19 cellular contexts compared by ENCODE assay signal in the genomic region with DNA sequence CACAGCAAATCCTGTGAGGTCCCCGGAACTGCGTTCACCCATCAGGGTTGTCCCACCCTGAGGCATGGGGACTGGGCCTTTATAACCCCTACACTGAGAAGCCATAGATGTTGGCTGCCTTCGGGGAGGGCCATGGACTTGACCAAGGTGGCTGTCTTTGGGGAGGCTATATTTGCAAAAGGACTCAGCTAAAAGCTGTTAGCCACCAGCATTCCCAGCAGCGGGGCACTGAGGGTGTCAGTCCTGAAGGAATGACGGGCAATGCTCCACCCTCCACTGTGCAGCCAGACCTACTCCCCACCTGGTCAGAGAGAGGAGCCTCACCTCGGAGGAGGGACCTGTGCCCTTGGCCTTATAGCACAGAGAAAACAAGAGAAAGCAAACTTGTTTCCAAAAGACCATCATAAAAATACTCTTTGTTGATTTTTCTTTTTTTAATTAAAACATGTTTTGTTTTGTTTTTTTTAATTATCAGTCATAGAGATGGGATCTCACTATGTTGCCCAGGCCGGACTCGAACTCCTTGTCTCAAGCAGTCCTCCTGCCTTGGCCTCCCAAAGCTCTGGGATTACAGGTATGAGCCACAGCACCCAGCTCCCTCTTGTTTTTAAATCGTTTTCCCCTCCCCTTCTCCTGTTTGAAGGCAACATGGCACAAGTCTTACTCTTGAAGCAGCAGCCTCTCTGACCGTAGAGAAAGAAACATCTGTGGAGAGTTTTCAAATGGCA. TPM values are rescaled to one million over a fixed set of nuclear protein-coding genes. Genes with fewer than 3 reads are reported as not detected.
A peak's percentile ranks its signal among the peaks of the same experiment; 100 is the strongest.
DNase-seq lines count a peak whose midpoint lies in the region; TF ChIP-seq lines count a peak whose summit lies in the region.
"Had no signal": no experiment of that assay in that cellular context is flagged by ENCODE, and none has a peak within 500 bp of the region (broad histone marks: within the 10 kb centered on the region; RNA-seq: fewer than 3 reads in every experiment).

No MANE protein-coding gene starts in this region.

- POLR2A ChIA-PET in Caco-2 (lab: Charles Lee) = interaction anchor here (0.6 kb wide), 1 partner anchor 223 kb away, joined by 5 read pairs; no protein-coding TSS in a partner anchor

- intact Hi-C loops in mammary epithelial cell (cut with micrococcal nuclease) (no loop called here), Caco-2 (cut with micrococcal nuclease; ENCODE audit: unreplicated experiment) (no loop called here)

- H3K4me1 Mint-ChIP-seq in H9 (no peaks in the 10 kb centered on the region), Caco-2 (ENCODE audit: low read depth, unreplicated experiment) (no peaks in the 10 kb centered on the region)
- H3K4me1 Mint-ChIP-seq: B cell had no signal

- H4K20me1 ChIP-seq in H9 (ENCODE audit: control insufficient read depth, insufficient read depth, insufficient read length) = no peaks in the 10 kb centered on the region
- H4K20me1 ChIP-seq in mammary epithelial cell (ENCODE audit: insufficient read depth, low read length) = no peaks in the 10 kb centered on the region

- no TSS peak for BruUV-seq in mammary epithelial cell (replicated peaks; lab: Mats Ljungman, UMichigan)
- BruUV-seq in Caco-2 (replicated peaks; lab: Mats Ljungman, UMichigan) = no TSS peak

- no peak overlapping the region for H3K23ac ChIP-seq in H9 (ENCODE audit: insufficient read length, low read depth, low read length)
- H3K23ac ChIP-seq in neuronal stem cell (ENCODE audit: low read depth, low read length, poor library complexity) = peak overlapping the region; percentile 31

- no CpG with 5 or more reads among the region's 10 CpGs for WGBS in H9 (ENCODE audit: extremely low coverage, insufficient read length, low lambda C conversion rate)
- WGBS in mammary epithelial cell (ENCODE audit: low coverage, missing lambda C conversion rate) = 92% methylated on average over 9 of the region's 10 CpGs
- WGBS in neuronal stem cell (ENCODE audit: extremely low coverage in 2 of 2, insufficient read length in 2 of 2, insufficient replicate concordance in 1 of 2), 2 donors = no CpG with 5 or more reads among the region's 10 CpGs

- H4K5ac ChIP-seq in H9 (ENCODE audit: insufficient read length, low read depth, low read length) = no peak overlapping the region

- H3K79me2 ChIP-seq in H9 (ENCODE audit: insufficient read depth, low read length) (no peaks in the 10 kb centered on the region), mammary epithelial cell (ENCODE audit: insufficient read depth, low read length) (no peaks in the 10 kb centered on the region)

- H2AFZ ChIP-seq in H9 (ENCODE audit: low read length) = no peak overlapping the region
- H2AFZ ChIP-seq in mammary epithelial cell (ENCODE audit: low read depth, low read length) = no peak overlapping the region
- no peak overlapping the region for H2AFZ ChIP-seq in neuronal stem cell (ENCODE audit: low read length)

- no peaks in the 10 kb centered on the region for H3K23me2 ChIP-seq in H9 (ENCODE audit: insufficient read length, low read depth, low read length, poor library complexity, severe bottlenecking)

- H2AK5ac ChIP-seq in H9 (ENCODE audit: insufficient read length, low read length) (no peak overlapping the region), neuronal stem cell (ENCODE audit: low read depth, low read length) (no peak overlapping the region)

- H2BK15ac ChIP-seq in H9 (ENCODE audit: low read depth, low read length) (no peak overlapping the region), neuronal stem cell (ENCODE audit: low read length) (no peak overlapping the region)

- H2BK12ac ChIP-seq in H9 (ENCODE audit: insufficient read length, low read depth, low read length) (no peak overlapping the region), neuronal stem cell (ENCODE audit: low read length) (no peak overlapping the region)

- H3K4me1 ChIP-seq in H9 (ENCODE audit: insufficient read depth, low read length) (no peaks in the 10 kb centered on the region), mammary epithelial cell (ENCODE audit: insufficient read depth, low read length) (peaks cover 6% of the 10 kb centered on the region), neuronal stem cell (ENCODE audit: control insufficient read depth in 2 of 2, insufficient read depth in 1 of 2, low read depth in 1 of 2, low read length in 2 of 2) (no peaks in the 10 kb centered on the region), Caco-2 (no peaks in the 10 kb centered on the region)

- H2BK20ac ChIP-seq in H9 (ENCODE audit: low read depth, low read length, poor library complexity, severe bottlenecking) = no peak overlapping the region

- H3T11ph ChIP-seq in H9 (ENCODE audit: low read length) = no peak overlapping the region

- H3K9me3 ChIP-seq in H9 (ENCODE audit: control insufficient read depth, low read depth, low read length) (no peaks in the 10 kb centered on the region), mammary epithelial cell (replicated peaks; ENCODE audit: insufficient read depth, low read length) (no peaks in the 10 kb centered on the region), neuronal stem cell (replicated peaks in 1 of 2; ENCODE audit: control insufficient read depth in 2 of 2, insufficient read depth in 1 of 2, low read depth in 1 of 2, low read length in 2 of 2) (no peaks in the 10 kb centered on the region), Caco-2 (0 out of 2 replicates have a peak, but pooled peaks cover 8% of the 10 kb centered on the region)

- H3K4me2 ChIP-seq in H9 (ENCODE audit: insufficient read depth, insufficient read length, low read length) (no peak overlapping the region), mammary epithelial cell (ENCODE audit: insufficient read depth, low read depth, low read length) (no peak overlapping the region), neuronal stem cell (ENCODE audit: insufficient read depth, low read length, poor library complexity, severe bottlenecking) (no peak overlapping the region)
- H3K4me2 ChIP-seq: KMS-11 had no signal

- CTCF ChIA-PET in mammary epithelial cell (lab: Charles Lee; ENCODE audit: low non-redundant PET) = no interaction called here
- CTCF ChIA-PET in Caco-2 (lab: Charles Lee) = no interaction called here

- H4K8ac ChIP-seq in H9 (replicated peaks; ENCODE audit: insufficient read length, low read depth, low read length) (peak overlapping the region; percentile 30), neuronal stem cell (ENCODE audit: low read depth, low read length) (no peak overlapping the region)

- peaks cover 14% of the 10 kb centered on the region for H3K27me3 Mint-ChIP-seq in H9 (ENCODE audit: low read depth)
- no peaks in the 10 kb centered on the region for H3K27me3 Mint-ChIP-seq in Caco-2 (ENCODE audit: insufficient read depth, unreplicated experiment)

- no peak overlapping the region for H3K14ac ChIP-seq in H9 (ENCODE audit: insufficient read depth, low read length)
- H3K14ac ChIP-seq in neuronal stem cell (ENCODE audit: low read length) = no peak overlapping the region

- DNase-seq in H9 (no peak), NCI-H2227 treated with DMSO at 0.1 percent for 48 hours (lab: John Stamatoyannopoulos, UW) (peak; percentile 52), mammary epithelial cell (no peak), neuronal stem cell (ENCODE audit: low spot score) (no peak), H4 (ENCODE audit: low spot score) (no peak), Caco-2 (no peak), T-helper 9 cell (no peak)
- DNase-seq: EL, GF-D8, H7, NCI-H1105 treated with DMSO at 0.1 percent for 48 hours, NCI-H2029 treated with DMSO at 0.1 percent for 48 hours, NCI-H524 treated with DMSO at 0.1 percent for 48 hours, NCI-H82, Right ventricle myocardium superior, SW 1271 had no signal

- no peak overlapping the region for H4K91ac ChIP-seq in H9 (ENCODE audit: insufficient read length, low read depth, low read length)
- no peak overlapping the region for H4K91ac ChIP-seq in neuronal stem cell (ENCODE audit: low read depth, low read length, poor library complexity)

- H3K4me3 Mint-ChIP-seq in H9 (no peak overlapping the region), Caco-2 (ENCODE audit: unreplicated experiment) (no peak overlapping the region)
- H3K4me3 Mint-ChIP-seq: B cell had no signal

- H3K27ac ChIP-seq in H9 (ENCODE audit: insufficient read length, low read depth, low read length) (no peak overlapping the region), mammary epithelial cell (ENCODE audit: insufficient read depth, low read depth, low read length) (peak overlapping the region; percentile 97), neuronal stem cell (replicated peaks; ENCODE audit: low read length) (no peak overlapping the region)
- H3K27ac ChIP-seq: HL-60, KMS-11 had no signal

- H3K18ac ChIP-seq in H9 (ENCODE audit: insufficient read length, low read depth, low read length) (no peak overlapping the region), neuronal stem cell (ENCODE audit: low read length) (no peak overlapping the region)

- H2BK120ac ChIP-seq in H9 (ENCODE audit: low read depth, low read length, poor library complexity, severe bottlenecking) (no peak overlapping the region), neuronal stem cell (ENCODE audit: low read depth, low read length) (no peak overlapping the region)

- H3K79me1 ChIP-seq in H9 (ENCODE audit: insufficient read depth, low read depth, low read length, poor library complexity, severe bottlenecking) (no peaks in the 10 kb centered on the region), neuronal stem cell (ENCODE audit: low read depth, low read length) (no peaks in the 10 kb centered on the region)

- dilution Hi-C loops in mammary epithelial cell (cut with HindIII; ENCODE audit: low sequenced_read_pairs) = no loop called here

- H3K36me3 ChIP-seq in mammary epithelial cell (ENCODE audit: insufficient read depth, low read length) (no peaks in the 10 kb centered on the region), neuronal stem cell (replicated peaks in 1 of 2; ENCODE audit: control insufficient read depth in 2 of 2, insufficient read depth in 2 of 2, low read length in 2 of 2) (no peaks in the 10 kb centered on the region), Caco-2 (ENCODE audit: control insufficient read depth, insufficient read depth, low read length) (no peaks in the 10 kb centered on the region)

- in situ Hi-C loops in mammary epithelial cell (cut with MboI; ENCODE audit: low sequenced_read_pairs in 2 of 2) = no loop called here

- H3K27me3 ChIP-seq in H9 (ENCODE audit: insufficient read depth, low read length) (no peaks in the 10 kb centered on the region), mammary epithelial cell (ENCODE audit: insufficient read depth, low read length) (no peaks in the 10 kb centered on the region), neuronal stem cell (ENCODE audit: control insufficient read depth in 3 of 3, insufficient read depth in 3 of 3, low read depth in 1 of 3, low read length in 3 of 3) (no peaks in the 10 kb centered on the region), Caco-2 (replicated peaks; ENCODE audit: control insufficient read depth, insufficient read depth, low read length) (no peaks in the 10 kb centered on the region)

- H3K9ac ChIP-seq in H9 (ENCODE audit: extremely low read depth, insufficient read length, low read length) (no peak overlapping the region), mammary epithelial cell (ENCODE audit: insufficient read depth, low read length) (no peak overlapping the region), neuronal stem cell (ENCODE audit: low read depth, low read length, poor library complexity) (no peak overlapping the region)
- H3K9ac ChIP-seq: KMS-11 had no signal

- peak overlapping the region in 1 of 3 experiments; percentile 79; a peak in 1 of 7 replicates for H3K27ac Mint-ChIP-seq in H9
- H3K27ac Mint-ChIP-seq in Caco-2 (ENCODE audit: unreplicated experiment) = no peak overlapping the region
- H3K27ac Mint-ChIP-seq: B cell had no signal

- H3K9me3 Mint-ChIP-seq in H9 (peaks cover 0 to 5% of the 10 kb centered on the region in 2 experiments; a peak in 2 of 5 replicates), Caco-2 (ENCODE audit: unreplicated experiment) (no peaks in the 10 kb centered on the region)

- H3K56ac ChIP-seq in H9 (ENCODE audit: insufficient read length, low read depth, low read length) = no peak overlapping the region

- H2BK5ac ChIP-seq in H9 (ENCODE audit: insufficient read length, low read length) (no peak overlapping the region), neuronal stem cell (ENCODE audit: low read length) (no peak overlapping the region)

- no peak overlapping the region for H3K4ac ChIP-seq in H9 (ENCODE audit: low read depth, low read length)
- no peak overlapping the region for H3K4ac ChIP-seq in neuronal stem cell (ENCODE audit: low read length)

- TF ChIP-seq CTCF in H9 (conservative IDR thresholded peaks at IDR 0.05) (no peak), mammary epithelial cell (conservative IDR thresholded peaks at IDR 0.05 in 1 of 2, IDR thresholded peaks at IDR 0.05 in 1 of 2; ENCODE audit: extremely low read depth in 1 of 2, insufficient read depth in 1 of 2, low read depth in 1 of 2, low read length in 2 of 2) (no peak), Caco-2 (IDR thresholded peaks at IDR 0.05; ENCODE audit: insufficient read depth in 1 of 2, low read depth in 1 of 2, low read length in 1 of 2, severe bottlenecking in 1 of 2, unreplicated experiment in 1 of 2) (no peak)

- H3K4me3 ChIP-seq in mammary epithelial cell (replicated peaks in 1 of 3; ENCODE audit: insufficient read depth in 1 of 3, low read depth in 2 of 3, low read length in 3 of 3) = no peak overlapping the region
- H3K4me3 ChIP-seq in neuronal stem cell (ENCODE audit: low read length in 2 of 2) = no peak overlapping the region
- no peak overlapping the region for H3K4me3 ChIP-seq in Caco-2 (ENCODE audit: low read depth, low read length)

- H3K36me3 Mint-ChIP-seq in H9 (ENCODE audit: insufficient read depth in 1 of 3, low read depth in 3 of 3) (no peaks in the 10 kb centered on the region), Caco-2 (ENCODE audit: insufficient read depth, unreplicated experiment) (no peaks in the 10 kb centered on the region)

RNA-seq across cellular contexts. Expression of a gene that starts 26.7 kb away (rescaled TPM):
- 53.5 and 60.5 TPM in 2 replicates for total RNA-seq in H9 (2021)
- total RNA-seq in mammary epithelial cell = 10 to 100 TPM; 23.0 to 45.6 TPM
- 13.5 TPM for polyA plus RNA-seq in mammary epithelial cell
- 14.4 TPM for polyA minus RNA-seq in mammary epithelial cell
- polyA plus RNA-seq in neuronal stem cell (2013, experiment 1 of 2) = 47.3 TPM
- 46.1 TPM for polyA plus RNA-seq in neuronal stem cell (2013, experiment 2 of 2)
- total RNA-seq in H4 (2014; rRNA removed; shearing (Covaris generic)) = 20.1 and 21.9 TPM in 2 replicates
- 113 and 116 TPM in 2 replicates for total RNA-seq in Caco-2 (2022)
